In genomic region chr6:103750603-103751002, GRCh38 we compare ENCODE assay signal across 1 cellular context.
TF ChIP-seq lines count a peak whose summit lies in the region.

No MANE protein-coding gene starts in this region.

TF ChIP-seq in HepG2, 621 proteins besides CTCF, POLR2A, EP300 and RAD21 (continued from another document):
- TF ChIP-seq LRRFIP1 (CRISPR knock-in tag; conservative IDR thresholded peaks at IDR 0.05), result no peak
- no peak for TF ChIP-seq KDM3A (CRISPR knock-in tag; IDR thresholded peaks at IDR 0.05; ENCODE audit: low read depth)
- TF ChIP-seq NAIF1 (CRISPR knock-in tag; IDR thresholded peaks at IDR 0.05; ENCODE audit: borderline replicate concordance), result no peak
- no peak for TF ChIP-seq SNAPC4 (CRISPR knock-in tag; IDR thresholded peaks at IDR 0.05)
- no peak for TF ChIP-seq PRMT3 (CRISPR knock-in tag; IDR thresholded peaks at IDR 0.05; ENCODE audit: borderline replicate concordance, low read depth)
- TF ChIP-seq AHR (CRISPR knock-in tag; IDR thresholded peaks at IDR 0.05), result no peak
